27 cellular contexts compared by ENCODE assay signal in genomic region chr1:3425486-3426215, GRCh38. TPM values are rescaled to one million over a fixed set of nuclear protein-coding genes. Genes with fewer than 3 reads are reported as not detected.
"Had no signal": no experiment of that assay in that cellular context is flagged by ENCODE, and none has a peak within 500 bp of the region (broad histone marks: within the 10 kb centered on the region; RNA-seq: fewer than 3 reads in every experiment).

No MANE protein-coding gene starts in this region.

- H3K4me3 Mint-ChIP-seq: activated CD4-positive, alpha-beta memory T cell treated with anti-CD3 and anti-CD28 coated beads, Interleukin-2, amount 10 ng/mL, durations not matched to agents 7 days and 5 days; activated CD8-positive, alpha-beta memory T cell treated with anti-CD3 and anti-CD28 coated beads, Interleukin-2, amount 10 ng/mL, durations not matched to agents 7 days and 5 days; activated naive CD4-positive, alpha-beta T cell treated with anti-CD3 and anti-CD28 coated beads, Interleukin-2, amount 10 ng/mL, durations not matched to agents 7 days and 5 days; activated naive CD8-positive, alpha-beta T cell; activated naive CD8-positive, alpha-beta T cell treated with anti-CD3 and anti-CD28 coated beads, Interleukin-2, amount 50 U/mL, for 24 hours; brain had no signal

- H3K9me3 Mint-ChIP-seq: activated CD4-positive, alpha-beta memory T cell treated with anti-CD3 and anti-CD28 coated beads, Interleukin-2, amount 10 ng/mL, durations not matched to agents 7 days and 5 days; activated naive CD4-positive, alpha-beta T cell treated with anti-CD3 and anti-CD28 coated beads, Interleukin-2, amount 10 ng/mL, durations not matched to agents 7 days and 5 days; activated naive CD8-positive, alpha-beta T cell treated with anti-CD3 and anti-CD28 coated beads, Interleukin-2, amount 50 U/mL, for 24 hours had no signal

- H3K36me3 Mint-ChIP-seq: activated CD8-positive, alpha-beta memory T cell treated with anti-CD3 and anti-CD28 coated beads, Interleukin-2, amount 10 ng/mL, durations not matched to agents 7 days and 5 days; activated naive CD4-positive, alpha-beta T cell treated with anti-CD3 and anti-CD28 coated beads, Interleukin-2, amount 10 ng/mL, durations not matched to agents 7 days and 5 days; activated naive CD8-positive, alpha-beta T cell; brain had no signal

- H3K27me3 Mint-ChIP-seq: activated CD4-positive, alpha-beta memory T cell treated with anti-CD3 and anti-CD28 coated beads, Interleukin-2, amount 10 ng/mL, durations not matched to agents 7 days and 5 days; activated CD8-positive, alpha-beta memory T cell treated with anti-CD3 and anti-CD28 coated beads, Interleukin-2, amount 10 ng/mL, durations not matched to agents 7 days and 5 days; activated naive CD8-positive, alpha-beta T cell; activated naive CD8-positive, alpha-beta T cell treated with anti-CD3 and anti-CD28 coated beads, Interleukin-2, amount 50 U/mL, for 24 hours; brain had no signal

- H3K4me1 Mint-ChIP-seq: activated CD4-positive, alpha-beta memory T cell treated with anti-CD3 and anti-CD28 coated beads, Interleukin-2, amount 10 ng/mL, durations not matched to agents 7 days and 5 days; activated CD8-positive, alpha-beta memory T cell treated with anti-CD3 and anti-CD28 coated beads, Interleukin-2, amount 10 ng/mL, durations not matched to agents 7 days and 5 days; activated naive CD4-positive, alpha-beta T cell treated with anti-CD3 and anti-CD28 coated beads, Interleukin-2, amount 10 ng/mL, durations not matched to agents 7 days and 5 days; activated naive CD8-positive, alpha-beta T cell treated with anti-CD3 and anti-CD28 coated beads, Interleukin-2, amount 50 U/mL, for 24 hours had no signal

- H3K27ac Mint-ChIP-seq: activated CD4-positive, alpha-beta memory T cell treated with anti-CD3 and anti-CD28 coated beads, Interleukin-2, amount 10 ng/mL, durations not matched to agents 7 days and 5 days; activated CD8-positive, alpha-beta memory T cell treated with anti-CD3 and anti-CD28 coated beads, Interleukin-2, amount 10 ng/mL, durations not matched to agents 7 days and 5 days; activated naive CD4-positive, alpha-beta T cell treated with anti-CD3 and anti-CD28 coated beads, Interleukin-2, amount 10 ng/mL, durations not matched to agents 7 days and 5 days; activated naive CD8-positive, alpha-beta T cell; activated naive CD8-positive, alpha-beta T cell treated with anti-CD3 and anti-CD28 coated beads, Interleukin-2, amount 50 U/mL, for 24 hours had no signal

- DNase-seq: activated CD4-positive, alpha-beta memory T cell treated with anti-CD3 and anti-CD28 coated beads, Interleukin-2, amount 10 ng/mL, durations not matched to agents 7 days and 5 days; activated CD4-positive, alpha-beta T cell treated with anti-CD3 and anti-CD28 coated beads for 1 hour; activated CD4-positive, alpha-beta T cell treated with anti-CD3 and anti-CD28 coated beads for 48 hours; activated CD4-positive, CD25-positive, alpha-beta regulatory T cell; activated CD8-positive, alpha-beta memory T cell treated with anti-CD3 and anti-CD28 coated beads for 24 hours; activated CD8-positive, alpha-beta memory T cell treated with anti-CD3 and anti-CD28 coated beads, Interleukin-2, amount 10 ng/mL, durations not matched to agents 7 days and 5 days; activated CD8-positive, alpha-beta memory T cell treated with anti-CD3 and anti-CD28 coated beads, Interleukin-2, amount 50 U/mL, for 48 hours; activated effector memory CD4-positive, alpha-beta T cell treated with Interleukin-2 at 50 U/mL for 16 hours; activated naive CD4-positive, alpha-beta T cell treated with anti-CD3 and anti-CD28 coated beads, Interleukin-2, amount 10 ng/mL, durations not matched to agents 7 days and 5 days; activated naive CD8-positive, alpha-beta T cell treated with anti-CD3 and anti-CD28 coated beads, Interleukin-2, amount 50 U/mL, for 24 hours; activated T-cell treated with anti-CD3 and anti-CD28 coated beads, Interleukin-2, amount 50 U/mL, for 48 hours; cerebellar nuclear complex; MG63; NCI-H1048; NCI-H1436; NCI-H1694 treated with DMSO at 0.1 percent for 48 hours; NCI-H2029 treated with DMSO at 0.1 percent for 48 hours; NCI-H345; NCI-H524 treated with DMSO at 0.1 percent for 48 hours; SIG-M5; T-helper 1 cell; T-helper 2 cell; T-helper 9 cell; WERI-Rb-1 had no signal

RNA-seq across cellular contexts. Expression of gene ARHGEF16, which starts 28.8 kb away (rescaled TPM):
- total RNA-seq: activated CD4-positive, alpha-beta memory T cell treated with anti-CD3 and anti-CD28 coated beads, Interleukin-2, amount 10 ng/mL, durations not matched to agents 7 days and 5 days; activated CD8-positive, alpha-beta memory T cell treated with anti-CD3 and anti-CD28 coated beads, Interleukin-2, amount 10 ng/mL, durations not matched to agents 7 days and 5 days; RPMI7951 had no signal
